11 cellular contexts compared by ENCODE assay signal in genomic region chr10:69331161-69331560, GRCh38.
"Had no signal": no experiment of that assay in that cellular context is flagged by ENCODE, and none has a peak within 500 bp of the region (broad histone marks: within the 10 kb centered on the region; RNA-seq: fewer than 3 reads in every experiment).

No MANE protein-coding gene starts in this region.

- H3K27me3 ChIP-seq: upper lobe of right lung had no signal

- H3K4me3 ChIP-seq: SK-N-MC, upper lobe of right lung had no signal

- H3K36me3 ChIP-seq: upper lobe of right lung had no signal

- H3K27ac Mint-ChIP-seq: activated B cell treated with CpG ODN at 0.5 μM for 24 hours; activated CD4-positive, alpha-beta T cell treated with anti-CD3 and anti-CD28 coated beads, Interleukin-2, amount 10 ng/mL, durations not matched to agents 24 days and 14 days; activated naive CD4-positive, alpha-beta T cell treated with anti-CD3 and anti-CD28 coated beads for 36 hours; memory B cell; nephron progenitor cell had no signal

- DNase-seq: activated B cell treated with CpG ODN at 0.5 μM for 24 hours; activated CD4-positive, alpha-beta T cell treated with anti-CD3 and anti-CD28 coated beads, Interleukin-2, amount 10 ng/mL, durations not matched to agents 24 days and 14 days; activated naive CD4-positive, alpha-beta T cell treated with anti-CD3 and anti-CD28 coated beads for 36 hours; central memory CD4-positive, alpha-beta T cell; glutamatergic neuron; nephron progenitor cell; stimulated activated CD4-positive, alpha-beta T cell treated with anti-CD3 and anti-CD28 coated beads, Interleukin-4, amount 100 ng/mL, for 1 hour; upper lobe of right lung had no signal

- H3K27me3 Mint-ChIP-seq: activated B cell treated with CpG ODN at 0.5 μM for 24 hours; activated CD4-positive, alpha-beta T cell treated with anti-CD3 and anti-CD28 coated beads, Interleukin-2, amount 10 ng/mL, durations not matched to agents 24 days and 14 days; memory B cell had no signal

- H3K9me3 Mint-ChIP-seq: activated B cell treated with CpG ODN at 0.5 μM for 24 hours; activated CD4-positive, alpha-beta T cell treated with anti-CD3 and anti-CD28 coated beads, Interleukin-2, amount 10 ng/mL, durations not matched to agents 24 days and 14 days; activated naive CD4-positive, alpha-beta T cell treated with anti-CD3 and anti-CD28 coated beads for 36 hours; memory B cell; nephron progenitor cell had no signal

- H3K27ac ChIP-seq: SK-N-MC, upper lobe of right lung had no signal

- H3K4me3 Mint-ChIP-seq: activated B cell treated with CpG ODN at 0.5 μM for 24 hours; activated CD4-positive, alpha-beta T cell treated with anti-CD3 and anti-CD28 coated beads, Interleukin-2, amount 10 ng/mL, durations not matched to agents 24 days and 14 days; activated naive CD4-positive, alpha-beta T cell treated with anti-CD3 and anti-CD28 coated beads for 36 hours; memory B cell; nephron progenitor cell had no signal

- ATAC-seq: left lobe of liver, upper lobe of right lung had no signal

- H3K9me3 ChIP-seq: upper lobe of right lung had no signal
